9 cellular contexts compared by ENCODE assay signal in genomic region chr15:85542895-85543331, GRCh38.
DNase-seq lines count a peak whose midpoint lies in the region; ATAC-seq and TF ChIP-seq lines count a peak whose summit lies in the region.
"Had no signal": no experiment of that assay in that cellular context is flagged by ENCODE, and none has a peak within 500 bp of the region (broad histone marks: within the 10 kb centered on the region; RNA-seq: fewer than 3 reads in every experiment).

No MANE protein-coding gene starts in this region.

- H3K27ac ChIP-seq in BLaER1 treated with 17β-estradiol and CSF1 and Interleukin-3, amounts not matched to agents 10 nM and 100 nM: peak overlapping the region; percentile 49 to 100 (median 93); a peak in 21 of 22 replicates
- peak overlapping the region in 3 of 4 donors; percentile 68 to 78 (median 74) for H3K27ac ChIP-seq in gastroesophageal sphincter
- no peak overlapping the region for H3K27ac ChIP-seq in effector memory CD4-positive, alpha-beta T cell (ENCODE audit: insufficient read depth, low read length, poor library complexity, severe bottlenecking)

- intact Hi-C loops in head of caudate nucleus (cut with DNase I): no loop called here

- H3K4me1 ChIP-seq in BLaER1 treated with 17β-estradiol and CSF1 and Interleukin-3, amounts not matched to agents 10 nM and 100 nM: peaks cover 67 to 98% (median 81%) of the 10 kb centered on the region in 10 experiments
- H3K4me1 ChIP-seq in gastroesophageal sphincter: peaks cover 26 to 56% (median 36%) of the 10 kb centered on the region in 3 donors
- no peaks in the 10 kb centered on the region for H3K4me1 ChIP-seq in effector memory CD4-positive, alpha-beta T cell (ENCODE audit: control insufficient read depth, insufficient read depth, low read length, poor library complexity, severe bottlenecking)

- H4K20me1 ChIP-seq in BLaER1 treated with 17β-estradiol and CSF1 and Interleukin-3, amounts not matched to agents 10 nM and 100 nM: no peaks in the 10 kb centered on the region; a peak in 1 of 22 replicates

- H3K9ac ChIP-seq in BLaER1 treated with 17β-estradiol and CSF1 and Interleukin-3, amounts not matched to agents 10 nM and 100 nM: peak overlapping the region in 10 of 11 experiments; percentile 17 to 97 (median 78); a peak in 18 of 22 replicates

- H3K4me3 ChIP-seq in BLaER1 treated with 17β-estradiol and CSF1 and Interleukin-3, amounts not matched to agents 10 nM and 100 nM: peak overlapping the region in 7 of 10 experiments; percentile 53 to 73 (median 65); a peak in 13 of 20 replicates
- no peak overlapping the region for H3K4me3 ChIP-seq in gastroesophageal sphincter
- no peak overlapping the region for H3K4me3 ChIP-seq in effector memory CD4-positive, alpha-beta T cell (ENCODE audit: insufficient read depth, low read depth, low read length, poor library complexity, severe bottlenecking)

- H3K36me3 ChIP-seq in BLaER1 treated with 17β-estradiol and CSF1 and Interleukin-3, amounts not matched to agents 10 nM and 100 nM: peaks cover 0 to 25% (median 4%) of the 10 kb centered on the region in 11 experiments; a peak in 10 of 22 replicates
- H3K36me3 ChIP-seq in gastroesophageal sphincter: no peaks in the 10 kb centered on the region
- peaks cover 18% of the 10 kb centered on the region for H3K36me3 ChIP-seq in effector memory CD4-positive, alpha-beta T cell (ENCODE audit: control insufficient read depth, insufficient read depth, low read length)

- TF ChIP-seq POLR2A in gastroesophageal sphincter (IDR thresholded peaks at IDR 0.05): no peak

- no peak for TF ChIP-seq CTCF in GM13977 (IDR thresholded peaks at IDR 0.05; ENCODE audit: extremely low read depth, insufficient read depth, missing control alignments)
- TF ChIP-seq CTCF in gastroesophageal sphincter (IDR thresholded peaks at IDR 0.05): no peak

- ATAC-seq in gastroesophageal sphincter (no peak), GM21786 (IDR thresholded peaks at IDR 0.05; ENCODE audit: unreplicated experiment) (no peak)

- 17 to 49% methylated on average over 3 of the region's 3 CpGs for WGBS in gastroesophageal sphincter (ENCODE audit: low coverage in 1 of 2), 2 donors

- H3K27me3 ChIP-seq in BLaER1 treated with 17β-estradiol and CSF1 and Interleukin-3, amounts not matched to agents 10 nM and 100 nM: no peaks in the 10 kb centered on the region
- no peaks in the 10 kb centered on the region for H3K27me3 ChIP-seq in gastroesophageal sphincter
- no peaks in the 10 kb centered on the region for H3K27me3 ChIP-seq in effector memory CD4-positive, alpha-beta T cell (replicated peaks; ENCODE audit: control insufficient read depth, insufficient read depth, low read length, poor library complexity, severe bottlenecking)

- in situ Hi-C loops in GM13977 (cut with MboI; ENCODE audit: low pct_unique_long_range_greater_than_20kb, low sequenced_read_pairs, unreplicated experiment): no loop called here

- no peaks in the 10 kb centered on the region for H3K9me3 ChIP-seq in BLaER1 treated with 17β-estradiol and CSF1 and Interleukin-3, amounts not matched to agents 10 nM and 100 nM (replicated peaks in 1 of 11)
- H3K9me3 ChIP-seq in gastroesophageal sphincter: no peaks in the 10 kb centered on the region
- no peaks in the 10 kb centered on the region for H3K9me3 ChIP-seq in effector memory CD4-positive, alpha-beta T cell (ENCODE audit: control insufficient read depth, low read length)

- DNase-seq in GM13977 (ENCODE audit: low spot score): peak; percentile 24
- DNase-seq in NCI-H345 treated with DMSO at 0.1 percent for 48 hours (lab: John Stamatoyannopoulos, UW; ENCODE audit: unreplicated experiment): peak; percentile 60
- no peak for DNase-seq in head of caudate nucleus
- DNase-seq in effector memory CD4-positive, alpha-beta T cell: no peak
- no peak for DNase-seq in GM19240 (ENCODE audit: insufficient read length, low spot score)
- DNase-seq: amniotic stem cell had no signal

- H3K4me2 ChIP-seq in BLaER1 treated with 17β-estradiol and CSF1 and Interleukin-3, amounts not matched to agents 10 nM and 100 nM: peak overlapping the region; percentile 53 to 97 (median 88)

- no peak for TF ChIP-seq EP300 in gastroesophageal sphincter (IDR thresholded peaks at IDR 0.05)

Comparison
In these comparisons a context has a peak if more than half of its experiments do, and no peak if none do; other contexts are left out.
1. H3K4me3 ChIP-seq: peak in BLaER1 treated with 17β-estradiol and CSF1 and Interleukin-3, amounts not matched to agents 10 nM and 100 nM (7 of 10); none in gastroesophageal sphincter (0 of 2) and effector memory CD4-positive, alpha-beta T cell (single experiment).
2. DNase-seq: peak in GM13977 (single experiment) and NCI-H345 treated with DMSO at 0.1 percent for 48 hours (single experiment); none in head of caudate nucleus (0 of 42), effector memory CD4-positive, alpha-beta T cell (0 of 3) and GM19240 (single experiment).